In the genomic region with DNA sequence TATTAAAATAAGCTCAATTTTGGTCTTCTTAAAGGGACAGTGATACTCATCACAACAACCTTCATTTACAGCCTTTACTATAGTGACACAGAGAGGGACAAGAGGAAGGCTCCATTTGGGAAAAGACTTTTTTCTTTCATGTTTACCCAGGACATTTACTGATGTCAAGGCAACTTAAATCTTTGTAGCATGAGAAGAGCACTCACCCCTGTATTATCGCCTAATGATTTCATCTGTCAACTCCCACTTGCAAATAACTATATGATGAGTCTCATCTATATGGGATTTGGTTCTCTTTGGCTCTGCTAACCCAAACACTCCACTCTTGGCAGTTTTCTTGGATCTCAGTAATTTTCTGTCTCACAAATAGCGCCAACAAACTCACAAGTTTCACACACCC, we compare ENCODE assay signal across 19 cellular contexts. TPM values are rescaled to one million over a fixed set of nuclear protein-coding genes. Genes with fewer than 3 reads are reported as not detected.
A peak's percentile ranks its signal among the peaks of the same experiment; 100 is the strongest.
DNase-seq lines count a peak whose midpoint lies in the region; FAIRE-seq and TF ChIP-seq lines count a peak whose summit lies in the region.
"Had no signal": no experiment of that assay in that cellular context is flagged by ENCODE, and none has a peak within 500 bp of the region (broad histone marks: within the 10 kb centered on the region; RNA-seq: fewer than 3 reads in every experiment).

No MANE protein-coding gene starts in this region.

- H3K9me3 ChIP-seq in parathyroid adenoma (ENCODE audit: control insufficient read depth, low read length) (no peaks in the 10 kb centered on the region), vagina (no peaks in the 10 kb centered on the region)

- H2AFZ ChIP-seq in parathyroid adenoma: no peak overlapping the region

- H3K4me1 Mint-ChIP-seq in chondrocyte (ENCODE audit: low read depth) (peaks cover 34% of the 10 kb centered on the region), endothelial cell (ENCODE audit: unreplicated experiment) (no peaks in the 10 kb centered on the region)

- H3K27me3 Mint-ChIP-seq in chondrocyte (ENCODE audit: low read depth) (no peaks in the 10 kb centered on the region), endothelial cell (ENCODE audit: unreplicated experiment) (no peaks in the 10 kb centered on the region)

- intact Hi-C loops in vagina (cut with DNase I): no loop called here

- H3K27ac ChIP-seq in parathyroid adenoma: peak overlapping the region; percentile 5
- no peak overlapping the region for H3K27ac ChIP-seq in vagina

- H3K9me3 Mint-ChIP-seq in chondrocyte (ENCODE audit: low read depth) (no peaks in the 10 kb centered on the region), endothelial cell (ENCODE audit: unreplicated experiment) (no peaks in the 10 kb centered on the region)

- no peak for TF ChIP-seq CTCF in chondrocyte (IDR thresholded peaks at IDR 0.05)
- no peak for TF ChIP-seq CTCF in parathyroid adenoma (IDR thresholded peaks at IDR 0.05)
- TF ChIP-seq CTCF in vagina (IDR thresholded peaks at IDR 0.05): no peak
- no peak for TF ChIP-seq CTCF in foreskin fibroblast (IDR thresholded peaks at IDR 0.05; ENCODE audit: low read depth, low read length)
- no peak for TF ChIP-seq CTCF in endothelial cell (IDR thresholded peaks at IDR 0.05; ENCODE audit: unreplicated experiment)

- FAIRE-seq in urothelium cell line (lab: Jason Lieb, UNC): no peak
- FAIRE-seq: GM12892, H1, HepG2 had no signal

- H3K4me3 Mint-ChIP-seq in chondrocyte (ENCODE audit: unreplicated experiment): no peak overlapping the region
- no peak overlapping the region for H3K4me3 Mint-ChIP-seq in endothelial cell (ENCODE audit: unreplicated experiment)

- peak overlapping the region; percentile 20 for H3K27ac Mint-ChIP-seq in chondrocyte (ENCODE audit: unreplicated experiment)
- no peak overlapping the region for H3K27ac Mint-ChIP-seq in endothelial cell (ENCODE audit: unreplicated experiment)

- DNase-seq in EL (peak; percentile 21), SW480 (ENCODE audit: low spot score) (peak; percentile 2), chondrocyte (ENCODE audit: low spot score) (no peak), vagina (ENCODE audit: extremely low spot score in 2 of 2) (no peak), foreskin fibroblast (no peak), urothelium cell line (ENCODE audit: low spot score) (no peak), endothelial cell (ENCODE audit: low spot score) (no peak)
- DNase-seq: C1 segment of cervical spinal cord, DND-41, GF-D8, NCI-H1048, NCI-H1436 treated with DMSO at 0.1 percent for 48 hours, NCI-H2029 treated with DMSO at 0.1 percent for 48 hours, NCI-H510A treated with DMSO at 0.1 percent for 48 hours had no signal

- peaks cover 24% of the 10 kb centered on the region for H3K4me1 ChIP-seq in parathyroid adenoma
- H3K4me1 ChIP-seq in vagina: no peaks in the 10 kb centered on the region

- H3K36me3 ChIP-seq in parathyroid adenoma (ENCODE audit: control insufficient read depth, insufficient read depth, low read length) (no peaks in the 10 kb centered on the region), vagina (peaks cover 0 to 60% of the 10 kb centered on the region in 2 donors)

- no peak overlapping the region for H3K4me3 ChIP-seq in parathyroid adenoma (ENCODE audit: low read depth, low read length)
- H3K4me3 ChIP-seq in vagina: no peak overlapping the region
- H3K4me3 ChIP-seq in foreskin fibroblast (ENCODE audit: low read depth in 1 of 2, low read length in 2 of 2): no peak overlapping the region

- no peak overlapping the region for H3K4me2 ChIP-seq in parathyroid adenoma (ENCODE audit: low read length)

- H3K27me3 ChIP-seq in parathyroid adenoma (ENCODE audit: control insufficient read depth, insufficient read depth, low read length): no peaks in the 10 kb centered on the region
- no peaks in the 10 kb centered on the region for H3K27me3 ChIP-seq in vagina

- H3K9ac ChIP-seq in parathyroid adenoma: no peak overlapping the region

- H3K36me3 Mint-ChIP-seq in chondrocyte (ENCODE audit: low read depth) (peaks cover 28% of the 10 kb centered on the region), endothelial cell (ENCODE audit: low read depth, unreplicated experiment) (peaks cover 16% of the 10 kb centered on the region)

- TF ChIP-seq POLR2A in vagina (IDR thresholded peaks at IDR 0.05): no peak

- no peaks in the 10 kb centered on the region for H3K79me2 ChIP-seq in parathyroid adenoma

RNA-seq across cellular contexts. Expression of a gene that starts 24.1 kb away (rescaled TPM):
- total RNA-seq in chondrocyte: 44.5 to 60.2 TPM (median 49.5 TPM) in 3 replicates
- 44.2 TPM for total RNA-seq in vagina
- 150 TPM for total RNA-seq in endothelial cell (ENCODE audit: unreplicated experiment)

RNA-seq across cellular contexts. Expression of a gene that starts 32.1 kb away (rescaled TPM):
- total RNA-seq in chondrocyte (not detected in 3 replicates), vagina (0.98 TPM), endothelial cell (ENCODE audit: unreplicated experiment) (1.0 TPM)
- total RNA-seq: MCF 10A had no signal

Comparison
In these comparisons a context has a peak if more than half of its experiments do, and no peak if none do; other contexts are left out.
1. DNase-seq: peak in EL (single experiment) and SW480 (single experiment); none in chondrocyte (single experiment), vagina (0 of 2), foreskin fibroblast (0 of 2), urothelium cell line (single experiment) and endothelial cell (single experiment).